In the genomic region with DNA sequence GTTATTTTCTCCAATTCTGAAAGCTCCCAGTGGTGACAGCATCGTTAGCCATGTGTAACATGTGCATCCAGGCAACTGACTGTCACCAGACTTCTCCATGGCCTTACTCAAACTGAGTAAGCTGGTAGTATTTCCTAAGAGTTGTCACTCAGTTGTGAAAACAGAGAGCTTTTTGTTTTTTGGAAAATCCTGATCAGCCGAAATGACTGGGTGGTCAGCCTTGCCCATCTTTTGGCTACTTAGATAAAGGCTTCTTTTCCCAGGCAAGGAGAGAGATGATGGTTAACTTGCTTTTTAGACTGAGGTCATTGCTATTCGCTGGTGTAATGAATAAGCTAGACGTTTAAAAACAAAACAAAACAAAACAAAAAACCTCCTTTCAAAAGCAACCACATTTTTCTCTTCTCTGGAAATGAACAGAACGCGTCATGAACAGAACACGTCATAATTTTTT, we compare ENCODE assay signal across 8 cellular contexts.
DNase-seq lines count a peak whose midpoint lies in the region; ATAC-seq and TF ChIP-seq lines count a peak whose summit lies in the region.

No MANE protein-coding gene starts in this region.

- peak overlapping the region; percentile 97 for H3K27ac Mint-ChIP-seq in Calu3 (ENCODE audit: unreplicated experiment)
- H3K27ac Mint-ChIP-seq in activated CD4-positive, alpha-beta memory T cell treated with anti-CD3 and anti-CD28 coated beads, Interleukin-2, amount 10 ng/mL, durations not matched to agents 7 days and 5 days, result peak overlapping the region; percentile 74

- peak; percentile 50 for ATAC-seq in sciatic nerve

- TSS peak; percentile 3 for BruUV-seq in Calu3 (replicated peaks; lab: Mats Ljungman, UMichigan)

- H3K9me3 Mint-ChIP-seq in Calu3 (ENCODE audit: low read depth, unreplicated experiment), result no peaks in the 10 kb centered on the region
- no peaks in the 10 kb centered on the region for H3K9me3 Mint-ChIP-seq in activated CD4-positive, alpha-beta memory T cell treated with anti-CD3 and anti-CD28 coated beads, Interleukin-2, amount 10 ng/mL, durations not matched to agents 7 days and 5 days

- POLR2A ChIA-PET in activated CD4-positive, alpha-beta memory T cell treated with anti-CD3 and anti-CD28 coated beads, Interleukin-2, amount 10 ng/mL, durations not matched to agents 7 days and 5 days (lab: Charles Lee), result interaction anchor here (1.2 to 6.1 kb wide), 6 partner anchors 13 to 147 kb away, joined by 5 to 60 read pairs (median 16); no protein-coding TSS in a partner anchor

- DNase-seq in Calu3 (no peak), fibroblast of villous mesenchyme (ENCODE audit: low read depth) (peak; percentile 81), sciatic nerve (ENCODE audit: low spot score) (no peak), NCI-H2107 treated with DMSO at 0.1 percent for 48 hours (lab: John Stamatoyannopoulos, UW; ENCODE audit: unreplicated experiment) (no peak), BE2C (no peak), KBM-7 (no peak)
- DNase-seq in activated CD4-positive, alpha-beta memory T cell treated with anti-CD3 and anti-CD28 coated beads, Interleukin-2, amount 10 ng/mL, durations not matched to agents 7 days and 5 days, result no peak
- DNase-seq in effector CD4-positive, alpha-beta T cell, result no peak

- no peaks in the 10 kb centered on the region for H3K27me3 Mint-ChIP-seq in Calu3 (ENCODE audit: unreplicated experiment)
- no peaks in the 10 kb centered on the region for H3K27me3 Mint-ChIP-seq in activated CD4-positive, alpha-beta memory T cell treated with anti-CD3 and anti-CD28 coated beads, Interleukin-2, amount 10 ng/mL, durations not matched to agents 7 days and 5 days

- H3K4me3 Mint-ChIP-seq in Calu3 (ENCODE audit: low read depth, unreplicated experiment), result peak overlapping the region; percentile 82
- no peak overlapping the region for H3K4me3 Mint-ChIP-seq in activated CD4-positive, alpha-beta memory T cell treated with anti-CD3 and anti-CD28 coated beads, Interleukin-2, amount 10 ng/mL, durations not matched to agents 7 days and 5 days

- CTCF ChIA-PET in Calu3 (lab: Charles Lee), result interaction anchor here (0.9 to 2.8 kb wide), 4 partner anchors 8 to 147 kb away, joined by 4 to 8 read pairs (median 6); no protein-coding TSS in a partner anchor
- CTCF ChIA-PET in activated CD4-positive, alpha-beta memory T cell treated with anti-CD3 and anti-CD28 coated beads, Interleukin-2, amount 10 ng/mL, durations not matched to agents 7 days and 5 days (lab: Charles Lee), result interaction anchor here (0.9 to 5.8 kb wide), 7 partner anchors 11 to 147 kb away, joined by 3 to 66 read pairs (median 5); no protein-coding TSS in a partner anchor

- in situ Hi-C loops in KBM-7 (cut with MboI; ENCODE audit: low pct_unique_long_range_greater_than_20kb, low sequenced_read_pairs), result no loop called here

- H3K4me3 ChIP-seq in fibroblast of villous mesenchyme (ENCODE audit: low read depth, low read length) (no peak overlapping the region), BE2C (ENCODE audit: low read depth, low read length) (no peak overlapping the region)

- H3K9me3 ChIP-seq in BE2C, result no peaks in the 10 kb centered on the region

- peaks cover 98% of the 10 kb centered on the region for H3K36me3 Mint-ChIP-seq in Calu3 (ENCODE audit: insufficient read depth, unreplicated experiment)
- peaks cover 75% of the 10 kb centered on the region for H3K36me3 Mint-ChIP-seq in activated CD4-positive, alpha-beta memory T cell treated with anti-CD3 and anti-CD28 coated beads, Interleukin-2, amount 10 ng/mL, durations not matched to agents 7 days and 5 days (ENCODE audit: low read depth)

- H3K27me3 ChIP-seq in BE2C, result no peaks in the 10 kb centered on the region

- no peaks in the 10 kb centered on the region for H3K36me3 ChIP-seq in BE2C

- H3K4me1 Mint-ChIP-seq in Calu3 (ENCODE audit: low read depth, unreplicated experiment), result peaks cover 76% of the 10 kb centered on the region
- H3K4me1 Mint-ChIP-seq in activated CD4-positive, alpha-beta memory T cell treated with anti-CD3 and anti-CD28 coated beads, Interleukin-2, amount 10 ng/mL, durations not matched to agents 7 days and 5 days, result peaks cover 74% of the 10 kb centered on the region

- intact Hi-C loops in Calu3 (cut with micrococcal nuclease; ENCODE audit: unreplicated experiment) (no loop called here), sciatic nerve (cut with DNase I) (loop anchor here (10.0 kb wide), 2 partner anchors 151 to 531 kb away; no protein-coding TSS in a partner anchor)

- no peaks in the 10 kb centered on the region; the same call in 1 of the 2 replicates for H3K4me1 ChIP-seq in BE2C

- no peak for TF ChIP-seq CTCF in Calu3 (IDR thresholded peaks at IDR 0.05; ENCODE audit: unreplicated experiment)
- no peak for TF ChIP-seq CTCF in fibroblast of villous mesenchyme (IDR thresholded peaks at IDR 0.05; ENCODE audit: insufficient read depth, low read depth, low read length)
- no peak for TF ChIP-seq CTCF in BE2C (IDR thresholded peaks at IDR 0.05; ENCODE audit: low read depth, low read length)
